Comparison of ENCODE assay signal across 1 cellular context in genomic region chr14:22766457-22767322, GRCh38.
A peak's percentile ranks its signal among the peaks of the same experiment; 100 is the strongest.
TF ChIP-seq lines count a peak whose summit lies in the region.

TSS of gene OXA1L (plus strand) at chr14:22766688. CDS start at chr14:22766702, 14 bp downstream.

TF ChIP-seq in HEK293, 187 proteins besides CTCF, POLR2A, EP300 and RAD21 (continued from another document):
- TF ChIP-seq INSM2 (tag by site-specific recombination; IDR thresholded peaks at IDR 0.05) (peak; percentile 7; the same call in 1 of the 2 replicates), SP7 (tag by site-specific recombination; IDR thresholded peaks at IDR 0.05) (peak; percentile 57)
